8 cellular contexts compared by ENCODE assay signal in genomic region chr19:14495678-14496028, GRCh38. TPM values are rescaled to one million over a fixed set of nuclear protein-coding genes. Genes with fewer than 3 reads are reported as not detected.
DNase-seq lines count a peak whose midpoint lies in the region; ATAC-seq and TF ChIP-seq lines count a peak whose summit lies in the region.

No MANE protein-coding gene starts in this region.

- peaks cover 35% of the 10 kb centered on the region for H3K4me1 Mint-ChIP-seq in activated CD8-positive, alpha-beta T cell treated with anti-CD3 and anti-CD28 coated beads, Interleukin-2, amount 10 ng/mL, durations not matched to agents 7 days and 5 days (ENCODE audit: low read depth)

- H3K27ac ChIP-seq in SK-N-SH (ENCODE audit: low read depth in 2 of 2, low read length in 1 of 2) = peak overlapping the region in 1 of 2 experiments; percentile 56; a peak in 1 of 4 replicates
- no peak overlapping the region for H3K27ac ChIP-seq in iPS-18a (ENCODE audit: low read length)
- H3K27ac ChIP-seq in subcutaneous abdominal adipose tissue (ENCODE audit: low read depth, low read length) = no peak overlapping the region

- H3K9ac ChIP-seq in SK-N-SH (peak overlapping the region; percentile 74), iPS-18a (ENCODE audit: low read length) (peak overlapping the region; percentile 48), subcutaneous abdominal adipose tissue (ENCODE audit: low read length in 5 of 5) (peak overlapping the region in 4 of 5 donors; percentile 44 to 79 (median 66))

- CTCF ChIA-PET in SK-N-SH (lab: Yijun Ruan, JAX) = interaction anchor here (0.8 to 3.9 kb wide), 8 partner anchors 9 to 148 kb away, joined by 3 to 45 read pairs (median 3); no protein-coding TSS in a partner anchor
- CTCF ChIA-PET in activated CD8-positive, alpha-beta T cell treated with anti-CD3 and anti-CD28 coated beads, Interleukin-2, amount 10 ng/mL, durations not matched to agents 7 days and 5 days (lab: Charles Lee) = interaction anchor here (0.7 to 4.4 kb wide), 9 partner anchors 9 to 147 kb away, joined by 3 to 47 read pairs (median 3); no protein-coding TSS in a partner anchor

- 0% methylated on average over 14 of the region's 28 CpGs for WGBS in SK-N-SH (ENCODE audit: low lambda C conversion rate)

- no peak for TF ChIP-seq EP300 in SK-N-SH (IDR thresholded peaks at IDR 0.05; ENCODE audit: borderline replicate concordance in 1 of 2, low read depth in 1 of 2, low read length in 1 of 2)

- H3K36me3 ChIP-seq in SK-N-SH (replicated peaks in 1 of 2; ENCODE audit: control insufficient read depth in 1 of 2, insufficient read depth in 2 of 2, low read length in 1 of 2) (no peaks in the 10 kb centered on the region), iPS-18a (ENCODE audit: control insufficient read depth, low read depth, low read length) (no peaks in the 10 kb centered on the region), subcutaneous abdominal adipose tissue (ENCODE audit: control insufficient read depth in 5 of 5, insufficient read depth in 5 of 5, low read length in 5 of 5) (peaks cover 0 to 13% (median 6%) of the 10 kb centered on the region in 5 donors)

- H3K4me2 ChIP-seq in SK-N-SH = peak overlapping the region; percentile 94

- no peaks in the 10 kb centered on the region for H3F3A ChIP-seq in SK-N-SH (replicated peaks; ENCODE audit: insufficient read depth)

- peaks cover 2% of the 10 kb centered on the region for H3K27me3 Mint-ChIP-seq in activated CD8-positive, alpha-beta T cell treated with anti-CD3 and anti-CD28 coated beads, Interleukin-2, amount 10 ng/mL, durations not matched to agents 7 days and 5 days (ENCODE audit: low read depth)

- H3K9me2 ChIP-seq in SK-N-SH = no peaks in the 10 kb centered on the region

- H3K4me1 ChIP-seq in SK-N-SH (ENCODE audit: control insufficient read depth in 1 of 2, insufficient read depth in 2 of 2, low read depth in 1 of 2, low read length in 1 of 2) = peaks cover 4 to 25% of the 10 kb centered on the region in 2 experiments; a peak in 2 of 4 replicates
- peaks cover 12% of the 10 kb centered on the region for H3K4me1 ChIP-seq in iPS-18a (ENCODE audit: control insufficient read depth, low read depth, low read length)
- H3K4me1 ChIP-seq in subcutaneous abdominal adipose tissue (ENCODE audit: control insufficient read depth in 5 of 5, insufficient read depth in 5 of 5, low read length in 5 of 5) = peaks cover 15 to 35% (median 34%) of the 10 kb centered on the region in 5 donors

- TF ChIP-seq CTCF in SK-N-SH (IDR thresholded peaks at IDR 0.05) = no peak

- H3K9me3 ChIP-seq in SK-N-SH = no peaks in the 10 kb centered on the region
- H3K9me3 ChIP-seq in iPS-18a (ENCODE audit: control insufficient read depth, low read depth, low read length) = no peaks in the 10 kb centered on the region
- H3K9me3 ChIP-seq in subcutaneous abdominal adipose tissue (ENCODE audit: control insufficient read depth in 5 of 5, low read length in 5 of 5) = no peaks in the 10 kb centered on the region

- POLR2A ChIA-PET in SK-N-SH (lab: Yijun Ruan, JAX) = interaction anchor here (1.2 to 2.4 kb wide), 2 partner anchors 22 to 23 kb away, joined by 5 to 15 read pairs; partner anchors contain the start of gene DNAJB1
- POLR2A ChIA-PET in activated CD8-positive, alpha-beta T cell treated with anti-CD3 and anti-CD28 coated beads, Interleukin-2, amount 10 ng/mL, durations not matched to agents 7 days and 5 days (lab: Charles Lee) = interaction anchor here (0.5 to 2.1 kb wide), 5 partner anchors 11 to 74 kb away, joined by 3 to 13 read pairs (median 4); partner anchors contain the start of gene DNAJB1

- TF ChIP-seq RAD21 in SK-N-SH (IDR thresholded peaks at IDR 0.05; ENCODE audit: low read length) = no peak

- peaks cover 20% of the 10 kb centered on the region for H4K20me1 ChIP-seq in SK-N-SH (ENCODE audit: insufficient read depth)

- H3K27me3 ChIP-seq in SK-N-SH (ENCODE audit: insufficient read depth) (no peaks in the 10 kb centered on the region), iPS-18a (ENCODE audit: control insufficient read depth, insufficient read depth, low read length) (no peaks in the 10 kb centered on the region), subcutaneous abdominal adipose tissue (ENCODE audit: control insufficient read depth in 5 of 5, insufficient read depth in 4 of 5, low read length in 5 of 5) (no peaks in the 10 kb centered on the region)

- peak overlapping the region; percentile 80 for H3K4me3 Mint-ChIP-seq in activated CD8-positive, alpha-beta T cell treated with anti-CD3 and anti-CD28 coated beads, Interleukin-2, amount 10 ng/mL, durations not matched to agents 7 days and 5 days

- peaks cover 11% of the 10 kb centered on the region for H3K36me3 Mint-ChIP-seq in activated CD8-positive, alpha-beta T cell treated with anti-CD3 and anti-CD28 coated beads, Interleukin-2, amount 10 ng/mL, durations not matched to agents 7 days and 5 days (ENCODE audit: low read depth)

- peak overlapping the region; percentile 65 to 93 for H3K4me3 ChIP-seq in SK-N-SH (ENCODE audit: low read depth in 2 of 2, low read length in 1 of 2)
- peak overlapping the region; percentile 89 for H3K4me3 ChIP-seq in iPS-18a (ENCODE audit: low read length)
- H3K4me3 ChIP-seq in subcutaneous abdominal adipose tissue (ENCODE audit: low read depth in 1 of 5, low read length in 5 of 5) = peak overlapping the region; percentile 43 to 80 (median 72)

- H2AFZ ChIP-seq in SK-N-SH (ENCODE audit: low read depth) = no peak overlapping the region

- no peak for ATAC-seq in SK-N-SH treated with all-trans-retinoic acid at 6 μM for 48 hours
- ATAC-seq in activated CD8-positive, alpha-beta T cell treated with anti-CD3 and anti-CD28 coated beads, Interleukin-2, amount 10 ng/mL, durations not matched to agents 7 days and 5 days = no peak

- no peaks in the 10 kb centered on the region for H3K9me3 Mint-ChIP-seq in activated CD8-positive, alpha-beta T cell treated with anti-CD3 and anti-CD28 coated beads, Interleukin-2, amount 10 ng/mL, durations not matched to agents 7 days and 5 days (ENCODE audit: insufficient read depth)

- peak overlapping the region; percentile 78 for H3K27ac Mint-ChIP-seq in activated CD8-positive, alpha-beta T cell treated with anti-CD3 and anti-CD28 coated beads, Interleukin-2, amount 10 ng/mL, durations not matched to agents 7 days and 5 days

- no peak for DNase-seq in SK-N-SH
- no peak for DNase-seq in activated CD8-positive, alpha-beta T cell treated with anti-CD3 and anti-CD28 coated beads, Interleukin-2, amount 10 ng/mL, durations not matched to agents 7 days and 5 days
- no peak for DNase-seq in NCI-H1105 treated with DMSO at 0.1 percent for 48 hours (lab: John Stamatoyannopoulos, UW)
- DNase-seq in NCI-H2029 (lab: John Stamatoyannopoulos, UW) = no peak
- no peak for DNase-seq in AML-193 (lab: John Stamatoyannopoulos, UW)

- H3K79me2 ChIP-seq in SK-N-SH (ENCODE audit: insufficient read depth) = peaks cover 48% of the 10 kb centered on the region

TF ChIP-seq in SK-N-SH, 30 proteins besides CTCF, POLR2A, EP300 and RAD21 (continues in another document):
- no peak for TF ChIP-seq SMC3 (IDR thresholded peaks at IDR 0.05; ENCODE audit: low read depth, low read length)
- TF ChIP-seq NRF1 (IDR thresholded peaks at IDR 0.05; ENCODE audit: low read depth, low read length) = no peak
- TF ChIP-seq CHD2 (IDR thresholded peaks at IDR 0.05; ENCODE audit: low read length, partially characterized antibody) = no peak
- TF ChIP-seq FOXM1 (IDR thresholded peaks at IDR 0.05; ENCODE audit: low read depth) = no peak

TF ChIP-seq in SK-N-SH treated with all-trans-retinoic acid at 6 μM for 48 hours, 23 proteins besides CTCF, POLR2A, EP300 and RAD21 (continues in another document):
- TF ChIP-seq RARB (CRISPR knock-in tag; IDR thresholded peaks at IDR 0.05) = no peak
- no peak for TF ChIP-seq PATZ1 (CRISPR knock-in tag; IDR thresholded peaks at IDR 0.05; ENCODE audit: borderline replicate concordance)
- TF ChIP-seq ZC3H10 (CRISPR knock-in tag; IDR thresholded peaks at IDR 0.05) = no peak
- TF ChIP-seq GLIS3 (CRISPR knock-in tag; IDR thresholded peaks at IDR 0.05) = no peak
- TF ChIP-seq TCF4 (CRISPR knock-in tag; IDR thresholded peaks at IDR 0.05; ENCODE audit: borderline replicate concordance) = no peak
- TF ChIP-seq TOX (CRISPR knock-in tag; IDR thresholded peaks at IDR 0.05; ENCODE audit: borderline replicate concordance) = no peak

RNA-seq across cellular contexts. Expression of gene GIPC1, which starts 0.3 kb away (rescaled TPM):
- polyA plus RNA-seq in SK-N-SH (2012; rRNA removed) = 138 and 144 TPM in 2 replicates
- 64.3 and 109 TPM in 2 replicates for polyA plus RNA-seq in SK-N-SH (2012; cell fraction: cytosol; rRNA removed)
- polyA plus RNA-seq in SK-N-SH (2012; cell fraction: nucleus; rRNA removed) = 108 and 111 TPM in 2 replicates
- total RNA-seq in activated CD8-positive, alpha-beta T cell treated with anti-CD3 and anti-CD28 coated beads, Interleukin-2, amount 10 ng/mL, durations not matched to agents 7 days and 5 days = 10 to 100 TPM; 37.9 to 39.3 TPM

RNA-seq across cellular contexts. Expression of gene PTGER1, which starts 20.5 kb away (rescaled TPM):
- 4.6 and 6.0 TPM in 2 replicates for polyA plus RNA-seq in SK-N-SH (2012; rRNA removed)
- polyA plus RNA-seq in SK-N-SH (2012; cell fraction: cytosol; rRNA removed) = 2.0 and 3.4 TPM in 2 replicates
- 2.4 and 3.9 TPM in 2 replicates for polyA plus RNA-seq in SK-N-SH (2012; cell fraction: nucleus; rRNA removed)
- total RNA-seq in activated CD8-positive, alpha-beta T cell treated with anti-CD3 and anti-CD28 coated beads, Interleukin-2, amount 10 ng/mL, durations not matched to agents 7 days and 5 days = under 1 TPM; 0.32 to 0.44 TPM

RNA-seq across cellular contexts. Expression of gene DNAJB1, which starts 22.5 kb away (rescaled TPM):
- 95.7 and 103 TPM in 2 replicates for polyA plus RNA-seq in SK-N-SH (2012; rRNA removed)
- polyA plus RNA-seq in SK-N-SH (2012; cell fraction: cytosol; rRNA removed) = 95.9 and 110 TPM in 2 replicates
- 65.8 and 66.3 TPM in 2 replicates for polyA plus RNA-seq in SK-N-SH (2012; cell fraction: nucleus; rRNA removed)
- 100 to 1,000 TPM; 110 to 112 TPM for total RNA-seq in activated CD8-positive, alpha-beta T cell treated with anti-CD3 and anti-CD28 coated beads, Interleukin-2, amount 10 ng/mL, durations not matched to agents 7 days and 5 days

RNA-seq across cellular contexts. Expression of gene TECR, which starts 33.7 kb away (rescaled TPM):
- polyA plus RNA-seq in SK-N-SH (2012; rRNA removed) = 87.9 and 110 TPM in 2 replicates
- 32.4 and 57.6 TPM in 2 replicates for polyA plus RNA-seq in SK-N-SH (2012; cell fraction: cytosol; rRNA removed)
- 142 and 144 TPM in 2 replicates for polyA plus RNA-seq in SK-N-SH (2012; cell fraction: nucleus; rRNA removed)
- 100 to 1,000 TPM; 153 to 163 TPM for total RNA-seq in activated CD8-positive, alpha-beta T cell treated with anti-CD3 and anti-CD28 coated beads, Interleukin-2, amount 10 ng/mL, durations not matched to agents 7 days and 5 days
